ENCODE assay signal across 21 cellular contexts in the genomic region with DNA sequence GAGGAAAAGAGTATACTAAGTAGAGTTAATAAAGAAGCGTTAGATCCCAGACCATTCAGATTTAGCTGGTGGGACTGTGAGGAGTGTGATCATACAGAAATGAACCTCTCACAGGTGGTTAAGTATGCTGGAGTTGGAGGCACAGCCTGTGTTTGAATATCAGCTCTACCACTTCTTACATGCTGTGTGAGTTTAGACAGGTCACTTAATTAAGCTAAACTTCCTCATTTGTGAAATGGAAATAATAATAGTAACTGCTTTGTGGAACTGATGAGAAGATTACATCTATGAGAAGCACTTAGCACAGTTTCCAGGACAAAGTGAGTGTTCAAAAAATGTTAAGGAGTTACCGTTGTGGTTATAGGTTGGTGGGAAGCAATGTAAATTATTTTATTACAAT. TPM values are rescaled to one million over a fixed set of nuclear protein-coding genes. Genes with fewer than 3 reads are reported as not detected.
A peak's percentile ranks its signal among the peaks of the same experiment; 100 is the strongest.
DNase-seq lines count a peak whose midpoint lies in the region; ATAC-seq and TF ChIP-seq lines count a peak whose summit lies in the region.
"Had no signal": no experiment of that assay in that cellular context is flagged by ENCODE, and none has a peak within 500 bp of the region (broad histone marks: within the 10 kb centered on the region; RNA-seq: fewer than 3 reads in every experiment).

No MANE protein-coding gene starts in this region.

- H3K27ac ChIP-seq in OCI-LY7 (ENCODE audit: low read depth, low read length, poor library complexity, severe bottlenecking): peak overlapping the region; percentile 18
- H3K27ac ChIP-seq in sigmoid colon: no peak overlapping the region
- H3K27ac ChIP-seq: adrenal gland had no signal

- WGBS in sigmoid colon, 2 donors: 47 to 57% methylated on average over 2 of the region's 2 CpGs

- BruUV-seq in OCI-LY7 (replicated peaks; lab: Mats Ljungman, UMichigan): no TSS peak

- TF ChIP-seq EP300 in sigmoid colon (IDR thresholded peaks at IDR 0.05): no peak

- H3K4me1 Mint-ChIP-seq in CD14-positive monocyte (peaks cover 41% of the 10 kb centered on the region), memory B cell (peaks cover 6% of the 10 kb centered on the region)
- no peaks in the 10 kb centered on the region for H3K4me1 Mint-ChIP-seq in activated T-cell treated with anti-CD3 and anti-CD28 coated beads, Interleukin-2, amount 50 U/mL, for 72 hours (ENCODE audit: low read depth)
- H3K4me1 Mint-ChIP-seq: CD4-positive, CD25-positive, alpha-beta regulatory T cell; nephron progenitor cell had no signal

- peaks cover 20% of the 10 kb centered on the region for H3K4me1 ChIP-seq in OCI-LY7 (ENCODE audit: insufficient read depth, low read length, poor library complexity, severe bottlenecking)
- H3K4me1 ChIP-seq in sigmoid colon: no peaks in the 10 kb centered on the region

- H3K36me3 Mint-ChIP-seq in CD14-positive monocyte (peaks cover 50 to 68% of the 10 kb centered on the region in 2 donors), memory B cell (no peaks in the 10 kb centered on the region)
- no peaks in the 10 kb centered on the region for H3K36me3 Mint-ChIP-seq in activated T-cell treated with anti-CD3 and anti-CD28 coated beads, Interleukin-2, amount 50 U/mL, for 72 hours (ENCODE audit: insufficient read depth in 2 of 2)
- H3K36me3 Mint-ChIP-seq: CD4-positive, CD25-positive, alpha-beta regulatory T cell had no signal

- peak overlapping the region; percentile 47 for H3K4me2 ChIP-seq in OCI-LY7 (ENCODE audit: low read length)

- H4K20me1 ChIP-seq in OCI-LY7 (ENCODE audit: insufficient read depth, low read length): no peaks in the 10 kb centered on the region

- H3K9me3 Mint-ChIP-seq in CD14-positive monocyte: no peaks in the 10 kb centered on the region
- H3K9me3 Mint-ChIP-seq in memory B cell: no peaks in the 10 kb centered on the region
- H3K9me3 Mint-ChIP-seq in activated T-cell treated with anti-CD3 and anti-CD28 coated beads, Interleukin-2, amount 50 U/mL, for 72 hours: no peaks in the 10 kb centered on the region
- H3K9me3 Mint-ChIP-seq: CD4-positive, CD25-positive, alpha-beta regulatory T cell; H9; nephron progenitor cell had no signal

- H3K9me2 ChIP-seq in OCI-LY7 (ENCODE audit: insufficient read depth, low read length): no peaks in the 10 kb centered on the region

- H3K4me3 ChIP-seq in OCI-LY7 (ENCODE audit: low read depth, low read length, poor library complexity, severe bottlenecking): no peak overlapping the region
- no peak overlapping the region for H3K4me3 ChIP-seq in sigmoid colon
- H3K4me3 ChIP-seq: adrenal gland had no signal

- no peak for DNase-seq in CD14-positive monocyte (ENCODE audit: low spot score)
- peak; percentile 41 for DNase-seq in OCI-LY7 (ENCODE audit: low spot score)
- no peak for DNase-seq in memory B cell (ENCODE audit: low spot score in 2 of 2)
- DNase-seq in NCI-H2107 treated with DMSO at 0.1 percent for 48 hours (lab: John Stamatoyannopoulos, UW; ENCODE audit: unreplicated experiment): no peak
- DNase-seq in sigmoid colon: no peak
- DNase-seq in NCI-H345 treated with DMSO at 0.1 percent for 48 hours (lab: John Stamatoyannopoulos, UW; ENCODE audit: unreplicated experiment): no peak
- no peak for DNase-seq in activated T-cell treated with anti-CD3 and anti-CD28 coated beads, Interleukin-2, amount 50 U/mL, for 72 hours
- DNase-seq: activated CD4-positive, alpha-beta T cell treated with anti-CD3 and anti-CD28 coated beads, Interleukin-2, amount 50 U/mL, for 4 hours; activated gamma-delta T cell treated with Interleukin-2 at 50 U/mL for 16 hours; adrenal gland; CD4-positive, CD25-positive, alpha-beta regulatory T cell; dermis blood vessel endothelial cell; DMS79; H9; mesendoderm; NCI-H2171 treated with DMSO at 0.1 percent for 48 hours; NCI-H774; nephron progenitor cell; substantia nigra had no signal

- H3K27me3 Mint-ChIP-seq in CD14-positive monocyte (ENCODE audit: low read depth in 3 of 3) (no peaks in the 10 kb centered on the region), memory B cell (peaks cover 3% of the 10 kb centered on the region)
- peaks cover 31% of the 10 kb centered on the region for H3K27me3 Mint-ChIP-seq in activated T-cell treated with anti-CD3 and anti-CD28 coated beads, Interleukin-2, amount 50 U/mL, for 72 hours (ENCODE audit: low read depth)

- no peaks in the 10 kb centered on the region for H3K9me3 ChIP-seq in OCI-LY7 (ENCODE audit: low read length)
- H3K9me3 ChIP-seq in sigmoid colon: no peaks in the 10 kb centered on the region
- H3K9me3 ChIP-seq: adrenal gland had no signal

- TF ChIP-seq CTCF in CD14-positive monocyte (IDR thresholded peaks at IDR 0.05) (no peak), OCI-LY7 (conservative IDR thresholded peaks at IDR 0.05; ENCODE audit: low read length) (no peak), sigmoid colon (IDR thresholded peaks at IDR 0.05) (no peak)

- CTCF ChIA-PET in OCI-LY7 (lab: Charles Lee; ENCODE audit: unreplicated experiment): no interaction called here

- H3K4me3 Mint-ChIP-seq in CD14-positive monocyte: no peak overlapping the region
- no peak overlapping the region for H3K4me3 Mint-ChIP-seq in memory B cell
- no peak overlapping the region for H3K4me3 Mint-ChIP-seq in activated T-cell treated with anti-CD3 and anti-CD28 coated beads, Interleukin-2, amount 50 U/mL, for 72 hours
- H3K4me3 Mint-ChIP-seq: CD4-positive, CD25-positive, alpha-beta regulatory T cell; H9; nephron progenitor cell had no signal

- no peaks in the 10 kb centered on the region for H3K36me3 ChIP-seq in OCI-LY7 (ENCODE audit: insufficient read depth, low read length)
- H3K36me3 ChIP-seq in sigmoid colon: no peaks in the 10 kb centered on the region
- H3K36me3 ChIP-seq: adrenal gland had no signal

- peak overlapping the region; percentile 28; the same call in 1 of the 2 replicates for H2AFZ ChIP-seq in OCI-LY7 (ENCODE audit: low read length)

- ATAC-seq in GM19438 (IDR thresholded peaks at IDR 0.05; ENCODE audit: low read depth, unreplicated experiment) (peak; percentile 38), memory B cell (ENCODE audit: low read depth) (peak; percentile 32)
- ATAC-seq in activated T-cell treated with anti-CD3 and anti-CD28 coated beads, Interleukin-2, amount 50 U/mL, for 72 hours (replicated peaks in 1 of 2): no peak
- ATAC-seq: SK-N-SH treated with all-trans-retinoic acid at 6 μM for 48 hours had no signal

- H3K27ac Mint-ChIP-seq in CD14-positive monocyte (peak overlapping the region in 4 of 7 donors; percentile 10 to 67 (median 50)), memory B cell (peak overlapping the region; percentile 7)
- no peak overlapping the region for H3K27ac Mint-ChIP-seq in activated T-cell treated with anti-CD3 and anti-CD28 coated beads, Interleukin-2, amount 50 U/mL, for 72 hours
- H3K27ac Mint-ChIP-seq: CD4-positive, CD25-positive, alpha-beta regulatory T cell; H9; nephron progenitor cell had no signal

- POLR2A ChIA-PET in OCI-LY7 (lab: Charles Lee): interaction anchor here (1.6 to 3.1 kb wide), 3 partner anchors 8 to 26 kb away, joined by 7 to 22 read pairs (median 12); a partner anchor contains a TSS

- intact Hi-C loops in CD14-positive monocyte (cut with micrococcal nuclease): no loop called here
- intact Hi-C loops in OCI-LY7 (cut with micrococcal nuclease; ENCODE audit: unreplicated experiment): no loop called here
- intact Hi-C loops in sigmoid colon (cut with DNase I): no loop called here

- no peaks in the 10 kb centered on the region for H3K79me2 ChIP-seq in OCI-LY7 (ENCODE audit: insufficient read depth, low read depth, low read length)

- no peaks in the 10 kb centered on the region for H3K27me3 ChIP-seq in sigmoid colon
- H3K27me3 ChIP-seq: adrenal gland had no signal

- TF ChIP-seq POLR2A in sigmoid colon (IDR thresholded peaks at IDR 0.05): no peak

RNA-seq across cellular contexts. Expression of a gene that starts 8.4 kb away (rescaled TPM):
- polyA plus RNA-seq in CD14-positive monocyte: 10 to 100 TPM; 33.9 to 55.6 TPM
- 4.1 and 4.3 TPM in 2 replicates for total RNA-seq in OCI-LY7 (2014; rRNA removed; shearing (Covaris generic))
- 10.5 and 13.7 TPM in 2 replicates for total RNA-seq in OCI-LY7 (2022)
- 1 to 10 TPM in 2 of 4 donors, under 1 TPM in 1, not detected in 1; 0.71 to 6.5 (median 1.5) TPM for total RNA-seq in sigmoid colon
- 1 to 10 TPM; 1.8 to 9.6 (median 1.8) TPM for polyA plus RNA-seq in sigmoid colon
- total RNA-seq in activated T-cell treated with anti-CD3 and anti-CD28 coated beads, Interleukin-2, amount 50 U/mL, for 72 hours: not detected
- total RNA-seq: CD4-positive, CD25-positive, alpha-beta regulatory T cell; dermis blood vessel endothelial cell had no signal
- polyA plus RNA-seq: CD4-positive, CD25-positive, alpha-beta regulatory T cell had no signal

Comparison
In these comparisons a context has a peak if more than half of its experiments do, and no peak if none do; other contexts are left out.
1. ATAC-seq: peak in GM19438 (single experiment) and memory B cell (single experiment); none in activated T-cell treated with anti-CD3 and anti-CD28 coated beads, Interleukin-2, amount 50 U/mL, for 72 hours (0 of 2).